Comparison of ENCODE assay signal across 23 cellular contexts in the genomic region with DNA sequence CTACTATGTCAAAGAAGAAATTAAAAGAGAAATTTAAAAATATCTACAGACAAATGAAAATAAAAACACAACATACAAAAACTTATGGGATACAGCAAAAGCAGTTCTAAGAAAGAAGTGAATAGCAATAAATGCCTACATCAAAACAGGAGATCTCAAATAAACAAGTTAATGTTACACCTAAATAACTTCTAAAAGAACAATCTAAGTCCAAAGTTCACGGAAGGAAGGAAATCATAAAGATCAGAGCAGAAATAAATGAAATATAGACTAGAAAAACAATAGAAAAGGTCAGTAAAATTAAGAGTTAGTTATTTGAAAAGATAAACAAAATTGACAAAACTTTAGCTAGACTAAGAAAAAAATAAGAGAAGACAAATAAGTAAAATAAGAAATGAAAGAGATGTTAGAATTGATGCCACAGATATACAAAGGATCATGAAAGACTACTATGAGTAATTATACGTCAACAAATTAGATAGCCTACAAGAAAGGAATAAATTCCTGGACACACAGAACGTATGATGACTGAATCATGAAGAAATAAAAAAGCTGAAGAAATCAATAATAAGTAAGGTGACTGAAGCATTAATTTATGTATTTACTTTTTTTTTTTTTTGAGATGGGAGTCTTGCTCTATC.
DNase-seq lines count a peak whose midpoint lies in the region; ATAC-seq, FAIRE-seq and TF ChIP-seq lines count a peak whose summit lies in the region.
"Had no signal": no experiment of that assay in that cellular context is flagged by ENCODE, and none has a peak within 500 bp of the region (broad histone marks: within the 10 kb centered on the region; RNA-seq: fewer than 3 reads in every experiment).

No MANE protein-coding gene starts in this region.

- no peak for DNase-seq in RCC 7860 (ENCODE audit: low spot score)
- no peak for DNase-seq in kidney
- peak; percentile 74 for DNase-seq in small intestine
- DNase-seq in UCSD-AML1 (lab: John Stamatoyannopoulos, UW; ENCODE audit: unreplicated experiment): no peak
- DNase-seq in C1 segment of cervical spinal cord (lab: John Stamatoyannopoulos, UW): no peak
- DNase-seq: 8988T; CD4-positive, CD25-positive, alpha-beta regulatory T cell; CD8-positive, alpha-beta memory T cell; COR-L47; DMS 273 treated with DMSO at 0.1 percent for 48 hours; DMS53; DND-41; EL; HCEC 1CT; IMR-90 had no signal

- no peak for ATAC-seq in GM19351 (IDR thresholded peaks at IDR 0.05; ENCODE audit: unreplicated experiment)
- ATAC-seq: K562 had no signal

- no peak overlapping the region for H3K9ac ChIP-seq in kidney (ENCODE audit: low read length in 2 of 2)
- H3K9ac ChIP-seq: BLaER1 treated with 17β-estradiol and CSF1 and Interleukin-3, amounts not matched to agents 10 nM and 100 nM had no signal

- H3K9me3 ChIP-seq in kidney (ENCODE audit: control insufficient read depth in 1 of 2, low read length in 2 of 2) (peaks cover 0 to 4% of the 10 kb centered on the region in 2 donors), small intestine (ENCODE audit: control insufficient read depth, low read depth) (no peaks in the 10 kb centered on the region)

- H3K4me3 ChIP-seq in kidney (ENCODE audit: low read length in 2 of 2) (no peak overlapping the region), small intestine (ENCODE audit: low read depth in 1 of 2, low read length in 2 of 2) (no peak overlapping the region)
- H3K4me3 ChIP-seq: BLaER1 treated with 17β-estradiol and CSF1 and Interleukin-3, amounts not matched to agents 10 nM and 100 nM; K562 had no signal

- no peaks in the 10 kb centered on the region for H3K27me3 ChIP-seq in small intestine (ENCODE audit: control insufficient read depth in 2 of 2, insufficient read depth in 2 of 2, low read length in 2 of 2)
- H3K27me3 ChIP-seq: BLaER1 treated with 17β-estradiol and CSF1 and Interleukin-3, amounts not matched to agents 10 nM and 100 nM had no signal

- H3K4me1 ChIP-seq in kidney (ENCODE audit: control insufficient read depth in 1 of 2, insufficient read depth in 1 of 2, low read depth in 1 of 2, low read length in 2 of 2) (no peaks in the 10 kb centered on the region), small intestine (ENCODE audit: control insufficient read depth in 2 of 2, insufficient read depth in 1 of 2, low read depth in 1 of 2, low read length in 1 of 2) (no peaks in the 10 kb centered on the region)
- H3K4me1 ChIP-seq: BLaER1 treated with 17β-estradiol and CSF1 and Interleukin-3, amounts not matched to agents 10 nM and 100 nM had no signal

- 17 to 62% (median 47%) methylated on average over 3 of the region's 3 CpGs for WGBS in small intestine, 3 donors

- TF ChIP-seq CTCF in kidney (IDR thresholded peaks at IDR 0.05; ENCODE audit: borderline replicate concordance, extremely low read depth, insufficient read depth): no peak

- intact Hi-C loops in kidney (cut with DNase I): no loop called here

- H3K36me3 ChIP-seq in kidney (ENCODE audit: control insufficient read depth in 1 of 2, insufficient read depth in 2 of 2, low read length in 2 of 2): no peaks in the 10 kb centered on the region
- no peaks in the 10 kb centered on the region for H3K36me3 ChIP-seq in small intestine (ENCODE audit: control insufficient read depth in 2 of 2, insufficient read depth in 2 of 2, low read length in 2 of 2)

- H3K27ac ChIP-seq in kidney (ENCODE audit: low read depth in 2 of 2, low read length in 2 of 2) (no peak overlapping the region), small intestine (ENCODE audit: low read depth in 1 of 2, low read length in 1 of 2) (no peak overlapping the region)
- H3K27ac ChIP-seq: BLaER1 treated with 17β-estradiol and CSF1 and Interleukin-3, amounts not matched to agents 10 nM and 100 nM; HL-60 had no signal

- FAIRE-seq in G401.6 (lab: Jason Lieb, UNC): peak; percentile 81
- FAIRE-seq in RCC 7860 (lab: Jason Lieb, UNC): peak; percentile 58
- peak; percentile 70 for FAIRE-seq in kidney (lab: Jason Lieb, UNC)
- FAIRE-seq in small intestine (lab: Jason Lieb, UNC): peak; percentile 92
- FAIRE-seq: GM12892, GM18507, H1, K562 had no signal
